ENCODE assay signal across 9 cellular contexts in the genomic region with DNA sequence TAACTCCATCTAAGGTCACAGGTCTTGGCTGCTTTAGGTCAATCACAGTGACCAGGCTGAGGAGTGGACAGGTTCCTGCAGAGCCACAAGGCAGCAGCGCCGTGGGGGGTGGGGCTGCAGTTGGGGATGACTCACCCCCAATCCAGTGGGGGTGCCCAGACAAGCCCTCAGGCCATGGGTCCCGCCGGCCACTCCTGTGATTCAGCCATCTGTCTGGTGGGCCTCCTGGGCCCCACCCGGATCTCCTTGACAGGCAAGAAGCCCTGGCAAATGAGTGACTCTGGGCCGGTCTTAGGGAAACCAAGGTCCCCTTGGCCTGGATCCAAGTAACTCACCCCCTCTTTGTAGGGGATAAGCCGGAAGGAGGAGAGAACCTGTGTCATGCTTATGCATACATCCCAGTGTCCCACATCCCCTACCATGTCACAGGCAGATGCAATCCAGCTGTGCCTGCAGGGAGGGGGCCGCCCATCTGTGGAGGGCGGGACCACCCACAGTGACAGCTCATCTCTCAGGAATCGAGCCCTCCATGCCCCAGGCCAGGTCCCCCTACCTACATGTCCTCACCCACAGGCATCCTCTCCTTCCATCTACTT. TPM values are rescaled to one million over a fixed set of nuclear protein-coding genes. Genes with fewer than 3 reads are reported as not detected.
A peak's percentile ranks its signal among the peaks of the same experiment; 100 is the strongest.
DNase-seq lines count a peak whose midpoint lies in the region; ATAC-seq and TF ChIP-seq lines count a peak whose summit lies in the region.
"Had no signal": no experiment of that assay in that cellular context is flagged by ENCODE, and none has a peak within 500 bp of the region (broad histone marks: within the 10 kb centered on the region; RNA-seq: fewer than 3 reads in every experiment).

No MANE protein-coding gene starts in this region.

- peaks cover 82% of the 10 kb centered on the region for H3K4me1 ChIP-seq in mammary epithelial cell (ENCODE audit: insufficient read depth, low read length)
- H3K4me1 ChIP-seq in uterus, result peaks cover 6 to 34% of the 10 kb centered on the region in 2 donors

- H3K4me2 ChIP-seq in mammary epithelial cell (ENCODE audit: insufficient read depth, low read depth, low read length), result peak overlapping the region; percentile 88

- BruUV-seq in mammary epithelial cell (replicated peaks; lab: Mats Ljungman, UMichigan), result no TSS peak

- intact Hi-C loops in mammary epithelial cell (cut with micrococcal nuclease), result loop anchor here (1.0 to 2.0 kb wide), 2 partner anchors 13 to 61 kb away; partner anchors contain the start of gene UQCRC1
- intact Hi-C loops in uterus (cut with DNase I; ENCODE audit: low total_unique reads), result no loop called here

- peak overlapping the region in 2 of 3 experiments; percentile 60 to 79 for H3K4me3 ChIP-seq in mammary epithelial cell (replicated peaks in 1 of 3; ENCODE audit: insufficient read depth in 1 of 3, low read depth in 2 of 3, low read length in 3 of 3)
- H3K4me3 ChIP-seq in uterus, result peak overlapping the region; percentile 29 to 49

- CTCF ChIA-PET in mammary epithelial cell (lab: Charles Lee; ENCODE audit: low non-redundant PET), result no interaction called here

- peak; percentile 36 for DNase-seq in activated T-cell treated with anti-CD3 and anti-CD28 coated beads, Interleukin-2, amount 50 U/mL, for 48 hours
- DNase-seq in activated T-cell treated with anti-CD3 and anti-CD28 coated beads for 4 hours, result no peak
- DNase-seq in mammary epithelial cell, result peak; percentile 98
- peak; percentile 99 for DNase-seq in kidney tubule cell (ENCODE audit: low spot score)
- DNase-seq in uterus, result peak; percentile 69 to 74
- DNase-seq in NCI-H2196 (lab: John Stamatoyannopoulos, UW; ENCODE audit: unreplicated experiment), result no peak
- DNase-seq in activated naive CD4-positive, alpha-beta T cell treated with anti-CD3 and anti-CD28 coated beads, Interleukin-2, amount 50 U/mL, for 16 hours, result no peak
- DNase-seq: DND-41 had no signal

- TF ChIP-seq CTCF in mammary epithelial cell (conservative IDR thresholded peaks at IDR 0.05 in 1 of 2, IDR thresholded peaks at IDR 0.05 in 1 of 2; ENCODE audit: extremely low read depth in 1 of 2, insufficient read depth in 1 of 2, low read depth in 1 of 2, low read length in 2 of 2) (no peak), uterus (IDR thresholded peaks at IDR 0.05) (no peak)

- dilution Hi-C loops in mammary epithelial cell (cut with HindIII; ENCODE audit: low sequenced_read_pairs), result loop anchor here (5.0 to 10.0 kb wide), 2 partner anchors 38 to 59 kb away; partner anchors contain the start of gene PFKFB4

- TF ChIP-seq POLR2A in uterus (IDR thresholded peaks at IDR 0.05), result no peak

- no peaks in the 10 kb centered on the region for H4K20me1 ChIP-seq in mammary epithelial cell (ENCODE audit: insufficient read depth, low read length)

- peaks cover 51% of the 10 kb centered on the region for H3K79me2 ChIP-seq in mammary epithelial cell (ENCODE audit: insufficient read depth, low read length)

- no peak for ATAC-seq in HG03095 (IDR thresholded peaks at IDR 0.05; ENCODE audit: unreplicated experiment)

- in situ Hi-C loops in mammary epithelial cell (cut with MboI; ENCODE audit: low sequenced_read_pairs in 2 of 2), result no loop called here

- 6% methylated on average over 5 of the region's 10 CpGs for WGBS in mammary epithelial cell (ENCODE audit: low coverage, missing lambda C conversion rate)

- H3K36me3 ChIP-seq in mammary epithelial cell (ENCODE audit: insufficient read depth, low read length), result peaks cover 26% of the 10 kb centered on the region
- H3K36me3 ChIP-seq in uterus, result no peaks in the 10 kb centered on the region

- no peaks in the 10 kb centered on the region for H3K9me3 ChIP-seq in mammary epithelial cell (replicated peaks; ENCODE audit: insufficient read depth, low read length)
- H3K9me3 ChIP-seq in uterus, result no peaks in the 10 kb centered on the region

- H3K27me3 ChIP-seq in mammary epithelial cell (ENCODE audit: insufficient read depth, low read length), result no peaks in the 10 kb centered on the region
- H3K27me3 ChIP-seq in uterus, result no peaks in the 10 kb centered on the region

- no peak overlapping the region for H3K9ac ChIP-seq in mammary epithelial cell (ENCODE audit: insufficient read depth, low read length)

- no peak overlapping the region for H2AFZ ChIP-seq in mammary epithelial cell (ENCODE audit: low read depth, low read length)

- H3K27ac ChIP-seq in mammary epithelial cell (ENCODE audit: insufficient read depth, low read depth, low read length) (peak overlapping the region; percentile 97), uterus (peak overlapping the region; percentile 81 to 98)

RNA-seq across cellular contexts. Expression of gene COL7A1, which starts 0.5 kb away (rescaled TPM):
- total RNA-seq in mammary epithelial cell (100 to 1,000 TPM; 130 to 425 TPM), uterus (10 to 100 TPM in 3 of 4 donors, under 1 TPM in 1; 0.88 to 21.6 (median 19.1) TPM)
- polyA plus RNA-seq in mammary epithelial cell, result 106 TPM
- polyA minus RNA-seq in mammary epithelial cell, result 239 TPM

RNA-seq across cellular contexts. Expression of gene UQCRC1, which starts 13.8 kb away (rescaled TPM):
- total RNA-seq in mammary epithelial cell (100 to 1,000 TPM; 321 to 490 TPM), uterus (100 to 1,000 TPM in 3 of 4 donors, 10 to 100 TPM in 1; 54.4 to 409 (median 155) TPM)
- polyA plus RNA-seq in mammary epithelial cell, result 654 TPM
- 928 TPM for polyA minus RNA-seq in mammary epithelial cell

RNA-seq across cellular contexts. Expression of gene TMEM89, which starts 25.9 kb away (rescaled TPM):
- total RNA-seq in mammary epithelial cell, result under 1 TPM in 1 of 2 donors, not detected in 1; 0.82 TPM
- polyA plus RNA-seq in mammary epithelial cell, result not detected
- not detected for polyA minus RNA-seq in mammary epithelial cell
- total RNA-seq in uterus, result not detected

RNA-seq across cellular contexts. Expression of gene UCN2, which starts 32.0 kb away (rescaled TPM):
- total RNA-seq in mammary epithelial cell, result 10 to 100 TPM in 1 of 2 donors, 1 to 10 TPM in 1; 6.8 to 28.3 TPM
- polyA plus RNA-seq in mammary epithelial cell, result 9.9 TPM
- 8.2 TPM for polyA minus RNA-seq in mammary epithelial cell
- total RNA-seq in uterus, result under 1 TPM in 1 of 4 donors, not detected in 3; 0.49 TPM

RNA-seq across cellular contexts. Expression of gene PFKFB4, which starts 39.0 kb away (rescaled TPM):
- total RNA-seq in mammary epithelial cell (10 to 100 TPM; 14.7 to 45.3 TPM), uterus (10 to 100 TPM in 2 of 4 donors, 1 to 10 TPM in 2; 3.2 to 11.5 (median 10.1) TPM)
- 26.2 TPM for polyA plus RNA-seq in mammary epithelial cell
- polyA minus RNA-seq in mammary epithelial cell, result 36.7 TPM

Comparison
In these comparisons a context has a peak if more than half of its experiments do, and no peak if none do; other contexts are left out.
1. DNase-seq: peak in activated T-cell treated with anti-CD3 and anti-CD28 coated beads, Interleukin-2, amount 50 U/mL, for 48 hours (2 of 2), mammary epithelial cell (single experiment), kidney tubule cell (single experiment) and uterus (2 of 2); none in activated T-cell treated with anti-CD3 and anti-CD28 coated beads for 4 hours (single experiment), NCI-H2196 (single experiment) and activated naive CD4-positive, alpha-beta T cell treated with anti-CD3 and anti-CD28 coated beads, Interleukin-2, amount 50 U/mL, for 16 hours (single experiment).
2. RNA of gene COL7A1, which starts 0.5 kb away (total RNA-seq): 130 to 425 TPM in mammary epithelial cell; 0.88 to 21.6 TPM in uterus; every median in the first group is over 4 times any median in the second.